In genomic region chr16:1615761-1616160, GRCh38 we compare ENCODE assay signal across 9 cellular contexts. TPM values are rescaled to one million over a fixed set of nuclear protein-coding genes. Genes with fewer than 3 reads are reported as not detected.
A peak's percentile ranks its signal among the peaks of the same experiment; 100 is the strongest.
DNase-seq lines count a peak whose midpoint lies in the region; ATAC-seq and TF ChIP-seq lines count a peak whose summit lies in the region.
"Had no signal": no experiment of that assay in that cellular context is flagged by ENCODE, and none has a peak within 500 bp of the region (broad histone marks: within the 10 kb centered on the region; RNA-seq: fewer than 3 reads in every experiment).

No MANE protein-coding gene starts in this region.

- intact Hi-C loops in stomach (cut with DNase I; ENCODE audit: low total_unique reads): no loop called here

- peak overlapping the region; percentile 73 for H3K27ac Mint-ChIP-seq in activated naive CD8-positive, alpha-beta T cell
- no peak overlapping the region for H3K27ac Mint-ChIP-seq in activated naive CD8-positive, alpha-beta T cell treated with anti-CD3 and anti-CD28 coated beads for 36 hours
- H3K27ac Mint-ChIP-seq in activated naive CD8-positive, alpha-beta T cell treated with anti-CD3 and anti-CD28 coated beads, Interleukin-2, amount 10 ng/mL, durations not matched to agents 7 days and 5 days: peak overlapping the region; percentile 25

- no peak for ATAC-seq in activated naive CD8-positive, alpha-beta T cell treated with anti-CD3 and anti-CD28 coated beads, Interleukin-2, amount 10 ng/mL, durations not matched to agents 7 days and 5 days (ENCODE audit: low read depth)
- ATAC-seq: K562 had no signal

- H3K4me1 Mint-ChIP-seq in activated naive CD8-positive, alpha-beta T cell (ENCODE audit: low read depth): peaks cover 27% of the 10 kb centered on the region
- H3K4me1 Mint-ChIP-seq in activated naive CD8-positive, alpha-beta T cell treated with anti-CD3 and anti-CD28 coated beads for 36 hours: peaks cover 33% of the 10 kb centered on the region
- peaks cover 29% of the 10 kb centered on the region for H3K4me1 Mint-ChIP-seq in activated naive CD8-positive, alpha-beta T cell treated with anti-CD3 and anti-CD28 coated beads, Interleukin-2, amount 10 ng/mL, durations not matched to agents 7 days and 5 days

- H3K27ac ChIP-seq in stomach: peak overlapping the region in 1 of 5 donors; percentile 89

- no peaks in the 10 kb centered on the region for H3K9me3 ChIP-seq in stomach

- no peak for TF ChIP-seq EP300 in stomach (IDR thresholded peaks at IDR 0.05)

- WGBS in stomach, 5 donors: 56 to 69% (median 65%) methylated on average over 9 of the region's 9 CpGs

- TF ChIP-seq POLR2A in stomach (IDR thresholded peaks at IDR 0.05): no peak

- peak overlapping the region; percentile 84 for H3K4me3 Mint-ChIP-seq in activated naive CD8-positive, alpha-beta T cell
- no peak overlapping the region for H3K4me3 Mint-ChIP-seq in activated naive CD8-positive, alpha-beta T cell treated with anti-CD3 and anti-CD28 coated beads for 36 hours
- peak overlapping the region; percentile 73 for H3K4me3 Mint-ChIP-seq in activated naive CD8-positive, alpha-beta T cell treated with anti-CD3 and anti-CD28 coated beads, Interleukin-2, amount 10 ng/mL, durations not matched to agents 7 days and 5 days

- peak overlapping the region in 3 of 4 donors; percentile 96 to 100 (median 99) for H3K4me3 ChIP-seq in stomach

- TF ChIP-seq CTCF in stomach (IDR thresholded peaks at IDR 0.05): no peak

- H3K36me3 Mint-ChIP-seq in activated naive CD8-positive, alpha-beta T cell: peaks cover 15% of the 10 kb centered on the region
- peaks cover 28% of the 10 kb centered on the region for H3K36me3 Mint-ChIP-seq in activated naive CD8-positive, alpha-beta T cell treated with anti-CD3 and anti-CD28 coated beads for 36 hours
- peaks cover 12% of the 10 kb centered on the region for H3K36me3 Mint-ChIP-seq in activated naive CD8-positive, alpha-beta T cell treated with anti-CD3 and anti-CD28 coated beads, Interleukin-2, amount 10 ng/mL, durations not matched to agents 7 days and 5 days

- no peaks in the 10 kb centered on the region for H3K27me3 ChIP-seq in stomach

- POLR2A ChIA-PET in activated naive CD8-positive, alpha-beta T cell treated with anti-CD3 and anti-CD28 coated beads, Interleukin-2, amount 10 ng/mL, durations not matched to agents 7 days and 5 days (lab: Charles Lee): interaction anchor here (0.8 kb wide), 1 partner anchor 35 kb away, joined by 3 read pairs; no protein-coding TSS in a partner anchor

- H3K4me1 ChIP-seq in stomach: peaks cover 38 to 61% (median 51%) of the 10 kb centered on the region in 4 donors

- no peaks in the 10 kb centered on the region for H3K9me3 Mint-ChIP-seq in activated naive CD8-positive, alpha-beta T cell (ENCODE audit: low read depth)
- no peaks in the 10 kb centered on the region for H3K9me3 Mint-ChIP-seq in activated naive CD8-positive, alpha-beta T cell treated with anti-CD3 and anti-CD28 coated beads for 36 hours
- H3K9me3 Mint-ChIP-seq in activated naive CD8-positive, alpha-beta T cell treated with anti-CD3 and anti-CD28 coated beads, Interleukin-2, amount 10 ng/mL, durations not matched to agents 7 days and 5 days: no peaks in the 10 kb centered on the region

- H3K36me3 ChIP-seq in stomach: peaks cover 10 to 48% (median 45%) of the 10 kb centered on the region in 4 donors

- DNase-seq in activated naive CD8-positive, alpha-beta T cell treated with anti-CD3 and anti-CD28 coated beads for 36 hours: no peak
- DNase-seq in activated naive CD8-positive, alpha-beta T cell treated with anti-CD3 and anti-CD28 coated beads, Interleukin-2, amount 10 ng/mL, durations not matched to agents 7 days and 5 days: no peak
- peak; percentile 68 for DNase-seq in iris pigment epithelial cell (ENCODE audit: low read depth)
- DNase-seq in stomach: no peak
- no peak for DNase-seq in NCI-H2227 treated with DMSO at 0.1 percent for 48 hours (lab: John Stamatoyannopoulos, UW)
- DNase-seq in C1 segment of cervical spinal cord (lab: John Stamatoyannopoulos, UW): no peak
- no peak for DNase-seq in activated CD4-positive, alpha-beta T cell treated with anti-CD3 and anti-CD28 coated beads for 48 hours

- no peaks in the 10 kb centered on the region for H3K27me3 Mint-ChIP-seq in activated naive CD8-positive, alpha-beta T cell
- peaks cover 5% of the 10 kb centered on the region for H3K27me3 Mint-ChIP-seq in activated naive CD8-positive, alpha-beta T cell treated with anti-CD3 and anti-CD28 coated beads for 36 hours
- no peaks in the 10 kb centered on the region for H3K27me3 Mint-ChIP-seq in activated naive CD8-positive, alpha-beta T cell treated with anti-CD3 and anti-CD28 coated beads, Interleukin-2, amount 10 ng/mL, durations not matched to agents 7 days and 5 days

RNA-seq across cellular contexts. Expression of gene CRAMP1, which starts 3.6 kb away (rescaled TPM):
- 10 to 100 TPM; 14.4 to 17.0 TPM for total RNA-seq in activated naive CD8-positive, alpha-beta T cell treated with anti-CD3 and anti-CD28 coated beads for 36 hours
- total RNA-seq in activated naive CD8-positive, alpha-beta T cell treated with anti-CD3 and anti-CD28 coated beads, Interleukin-2, amount 10 ng/mL, durations not matched to agents 7 days and 5 days: 10 to 100 TPM; 25.2 to 27.8 TPM
- total RNA-seq in stomach: 10 to 100 TPM in 4 of 5 donors, 1 to 10 TPM in 1; 9.9 to 28.1 (median 14.6) TPM
- polyA plus RNA-seq in stomach: 1 to 10 TPM; 3.4 to 4.6 (median 4.6) TPM

RNA-seq across cellular contexts. Expression of gene IFT140, which starts 3.9 kb away (rescaled TPM):
- 1 to 10 TPM; 7.1 to 9.5 TPM for total RNA-seq in activated naive CD8-positive, alpha-beta T cell treated with anti-CD3 and anti-CD28 coated beads for 36 hours
- 10 to 100 TPM; 11.7 to 12.8 TPM for total RNA-seq in activated naive CD8-positive, alpha-beta T cell treated with anti-CD3 and anti-CD28 coated beads, Interleukin-2, amount 10 ng/mL, durations not matched to agents 7 days and 5 days
- total RNA-seq in stomach: 10 to 100 TPM in 3 of 5 donors, 1 to 10 TPM in 2; 4.7 to 19.7 (median 17.4) TPM
- polyA plus RNA-seq in stomach: 1 to 10 TPM; 5.8 to 8.5 (median 8.0) TPM
